In genomic region chrX:136910565-136911040, GRCh38 we compare ENCODE assay signal across 8 cellular contexts. TPM values are rescaled to one million over a fixed set of nuclear protein-coding genes. Genes with fewer than 3 reads are reported as not detected.
DNase-seq lines count a peak whose midpoint lies in the region; ATAC-seq and TF ChIP-seq lines count a peak whose summit lies in the region.

No MANE protein-coding gene starts in this region.

- peaks cover 0 to 1% (median 0%) of the 10 kb centered on the region in 3 donors for H3K36me3 Mint-ChIP-seq in CD8-positive, alpha-beta memory T cell
- H3K36me3 Mint-ChIP-seq in osteocyte (ENCODE audit: unreplicated experiment), result no peaks in the 10 kb centered on the region

- CTCF ChIA-PET in CD8-positive, alpha-beta memory T cell (lab: Charles Lee), result no interaction called here

- 23 to 50% methylated on average over 3 of the region's 4 CpGs for WGBS in ectodermal cell, 2 experiments

- H3K27ac Mint-ChIP-seq in CD8-positive, alpha-beta memory T cell, result peak overlapping the region in 7 of 8 donors; percentile 41 to 97 (median 81)
- peak overlapping the region; percentile 91 for H3K27ac Mint-ChIP-seq in osteocyte (ENCODE audit: unreplicated experiment)

- H3K4me1 Mint-ChIP-seq in CD8-positive, alpha-beta memory T cell, result peaks cover 22% of the 10 kb centered on the region in 3 donors
- peaks cover 13% of the 10 kb centered on the region for H3K4me1 Mint-ChIP-seq in osteocyte (ENCODE audit: unreplicated experiment)

- TF ChIP-seq CTCF in Loucy (conservative IDR thresholded peaks at IDR 0.05; ENCODE audit: low read length) (no peak), osteocyte (IDR thresholded peaks at IDR 0.05) (no peak)

- peaks cover 0 to 2% (median 0%) of the 10 kb centered on the region in 5 donors for H3K9me3 Mint-ChIP-seq in CD8-positive, alpha-beta memory T cell
- no peaks in the 10 kb centered on the region for H3K9me3 Mint-ChIP-seq in osteocyte (ENCODE audit: unreplicated experiment)

- H3K79me2 ChIP-seq in Loucy (ENCODE audit: insufficient read depth, low read length), result no peaks in the 10 kb centered on the region

- H3K27me3 ChIP-seq in CD8-positive, alpha-beta memory T cell (ENCODE audit: insufficient read depth, low read length, poor library complexity, severe bottlenecking), result no peaks in the 10 kb centered on the region
- H3K27me3 ChIP-seq in Loucy (ENCODE audit: insufficient read depth, low read length, poor library complexity, severe bottlenecking) (no peaks in the 10 kb centered on the region), ectodermal cell (ENCODE audit: control insufficient read depth, insufficient read depth, low read length, poor library complexity, severe bottlenecking) (no peaks in the 10 kb centered on the region)

- in situ Hi-C loops in ACHN (cut with HindIII; ENCODE audit: low pct_ligation_motif_present, low pct_unique_long_range_greater_than_20kb, low sequenced_read_pairs), result no loop called here

- H3K4me3 ChIP-seq in CD8-positive, alpha-beta memory T cell (ENCODE audit: low read length), result peak overlapping the region; percentile 65
- H3K4me3 ChIP-seq in Loucy (ENCODE audit: low read length, poor library complexity, severe bottlenecking) (peak overlapping the region; percentile 81), ectodermal cell (ENCODE audit: insufficient read depth, low read depth, low read length) (peak overlapping the region; percentile 68)

- H3K27ac ChIP-seq in CD8-positive, alpha-beta memory T cell (ENCODE audit: low read depth, low read length), result peak overlapping the region; percentile 68
- peak overlapping the region; percentile 6 for H3K27ac ChIP-seq in ectodermal cell (ENCODE audit: insufficient read depth, low read depth, low read length, poor library complexity, severe bottlenecking)

- peak overlapping the region; percentile 90 to 97 (median 93) for H3K4me3 Mint-ChIP-seq in CD8-positive, alpha-beta memory T cell
- peak overlapping the region; percentile 86 for H3K4me3 Mint-ChIP-seq in osteocyte (ENCODE audit: unreplicated experiment)

- no peaks in the 10 kb centered on the region for H3F3A ChIP-seq in Loucy (ENCODE audit: low read depth)

- H3K9me3 ChIP-seq in CD8-positive, alpha-beta memory T cell (ENCODE audit: low read length), result no peaks in the 10 kb centered on the region
- H3K9me3 ChIP-seq in Loucy (ENCODE audit: insufficient read depth, low read depth, low read length), result no peaks in the 10 kb centered on the region
- H3K9me3 ChIP-seq in ectodermal cell (ENCODE audit: control insufficient read depth, low read length), result no peaks in the 10 kb centered on the region

- ATAC-seq in HG02852 (IDR thresholded peaks at IDR 0.05; ENCODE audit: unreplicated experiment) (no peak), HG02763 (IDR thresholded peaks at IDR 0.05; ENCODE audit: unreplicated experiment) (no peak), HG03045 (IDR thresholded peaks at IDR 0.05; ENCODE audit: unreplicated experiment) (no peak)

- POLR2A ChIA-PET in CD8-positive, alpha-beta memory T cell (lab: Charles Lee), result no interaction called here

- no peaks in the 10 kb centered on the region for H3K36me3 ChIP-seq in CD8-positive, alpha-beta memory T cell (ENCODE audit: insufficient read depth, low read length)
- H3K36me3 ChIP-seq in Loucy (ENCODE audit: insufficient read depth, low read length) (no peaks in the 10 kb centered on the region), ectodermal cell (ENCODE audit: control insufficient read depth, insufficient read depth, low read length) (no peaks in the 10 kb centered on the region)

- no peaks in the 10 kb centered on the region for H4K20me1 ChIP-seq in Loucy (ENCODE audit: insufficient read depth, low read length, poor library complexity, severe bottlenecking)

- DNase-seq in CD8-positive, alpha-beta memory T cell, result no peak
- DNase-seq in osteocyte (ENCODE audit: extremely low spot score, unreplicated experiment) (no peak), ACHN (no peak)

- H3K4me2 ChIP-seq in Loucy (ENCODE audit: low read depth, low read length, poor library complexity, severe bottlenecking), result peak overlapping the region; percentile 90

- H3K4me1 ChIP-seq in CD8-positive, alpha-beta memory T cell (ENCODE audit: insufficient read depth, low read length), result no peaks in the 10 kb centered on the region
- H3K4me1 ChIP-seq in Loucy (ENCODE audit: insufficient read depth, low read length, poor library complexity, severe bottlenecking) (peaks cover 6% of the 10 kb centered on the region), ectodermal cell (ENCODE audit: control insufficient read depth, insufficient read depth, low read length) (no peaks in the 10 kb centered on the region)

- peaks cover 0 to 4% of the 10 kb centered on the region in 2 donors for H3K27me3 Mint-ChIP-seq in CD8-positive, alpha-beta memory T cell
- H3K27me3 Mint-ChIP-seq in osteocyte (ENCODE audit: unreplicated experiment), result no peaks in the 10 kb centered on the region

- H3K9me2 ChIP-seq in Loucy (replicated peaks; ENCODE audit: low read depth, low read length), result no peaks in the 10 kb centered on the region

- H2AFZ ChIP-seq in Loucy (ENCODE audit: low read length), result peak overlapping the region; percentile 96

- peak overlapping the region; percentile 77 for H3K9ac ChIP-seq in Loucy (ENCODE audit: low read depth, low read length, poor library complexity, severe bottlenecking)

RNA-seq across cellular contexts. Expression of gene RBMX, which starts 30.1 kb away (rescaled TPM):
- total RNA-seq in CD8-positive, alpha-beta memory T cell, result 100 to 1,000 TPM; 318 to 331 TPM
- 168 TPM for polyA plus RNA-seq in CD8-positive, alpha-beta memory T cell
- polyA plus RNA-seq in ectodermal cell (2013, experiment 1 of 4), result 709 TPM
- 667 TPM for polyA plus RNA-seq in ectodermal cell (2013, experiment 2 of 4)
- 542 TPM for polyA plus RNA-seq in ectodermal cell (2013, experiment 3 of 4)
- polyA plus RNA-seq in ectodermal cell (2013, experiment 4 of 4), result 574 TPM
- 181 and 186 TPM in 2 replicates for total RNA-seq in osteocyte
